In the genomic region with DNA sequence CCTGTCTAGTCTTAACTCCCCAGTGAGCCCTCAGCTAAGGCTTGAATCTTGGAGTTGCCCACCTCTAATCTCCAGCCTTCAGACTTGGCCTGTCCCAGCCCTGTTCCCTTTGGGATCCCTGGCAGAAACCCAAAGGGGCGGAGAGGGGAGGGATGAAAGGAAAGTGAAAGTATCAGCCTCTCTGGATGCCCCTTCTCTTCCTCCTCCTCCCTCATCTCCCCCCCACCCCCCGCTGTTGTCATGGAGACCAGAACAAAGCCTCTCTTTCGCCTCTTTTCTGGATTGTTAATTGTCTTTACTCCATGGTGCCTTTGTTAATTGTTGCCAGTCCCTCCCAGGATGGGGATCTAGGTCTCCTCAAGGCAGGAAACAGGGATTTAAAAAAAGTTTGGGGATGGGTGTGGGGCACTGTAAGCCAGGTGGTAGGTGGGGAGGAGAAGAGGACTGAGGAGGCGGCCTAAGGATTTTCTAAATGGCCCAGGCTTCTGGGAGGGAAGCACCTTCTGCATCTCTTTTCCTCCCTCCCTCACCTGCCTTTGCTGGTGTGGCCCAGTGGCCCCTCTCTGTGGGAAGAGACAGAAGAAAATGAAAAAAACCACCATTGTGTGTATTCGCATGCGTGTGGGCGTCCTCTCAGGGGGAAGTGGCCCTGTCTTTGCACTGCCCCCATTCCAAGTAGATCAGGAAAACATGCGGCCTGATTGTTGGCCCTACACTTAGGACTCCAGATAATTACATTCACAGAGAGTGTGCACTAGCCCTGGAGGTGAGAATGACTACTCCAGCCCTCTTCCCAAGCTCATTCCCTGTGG, we compare ENCODE assay signal across 9 cellular contexts. TPM values are rescaled to one million over a fixed set of nuclear protein-coding genes. Genes with fewer than 3 reads are reported as not detected.
A peak's percentile ranks its signal among the peaks of the same experiment; 100 is the strongest.
DNase-seq lines count a peak whose midpoint lies in the region; ATAC-seq and TF ChIP-seq lines count a peak whose summit lies in the region.
"Had no signal": no experiment of that assay in that cellular context is flagged by ENCODE, and none has a peak within 500 bp of the region (broad histone marks: within the 10 kb centered on the region; RNA-seq: fewer than 3 reads in every experiment).

No MANE protein-coding gene starts in this region.

- peak; percentile 92 for DNase-seq in GM23338 (ENCODE audit: low spot score)
- peak; percentile 34 for DNase-seq in SW480 (ENCODE audit: low spot score)
- DNase-seq in heart right ventricle: peak; percentile 55 to 78
- DNase-seq in progenitor cell of endocrine pancreas (ENCODE audit: low spot score, unreplicated experiment): no peak
- DNase-seq in T-helper 1 cell: no peak
- DNase-seq in CD14-positive monocyte (ENCODE audit: low spot score): no peak
- DNase-seq: activated T-cell treated with anti-CD3 and anti-CD28 coated beads for 4 hours had no signal

- H3K27me3 ChIP-seq in GM23338 (ENCODE audit: insufficient read depth): no peaks in the 10 kb centered on the region
- no peaks in the 10 kb centered on the region for H3K27me3 ChIP-seq in heart right ventricle

- peak overlapping the region; percentile 56 for H3K4me2 ChIP-seq in GM23338

- H3K4me3 ChIP-seq in GM23338 (peak overlapping the region; percentile 21; the same call in 1 of the 2 replicates), heart right ventricle (peak overlapping the region in 2 of 10 donors; percentile 20)

- ATAC-seq in GM23338: peak; percentile 86
- peak; percentile 44 to 94 (median 84) for ATAC-seq in heart right ventricle
- ATAC-seq in GM21381 (IDR thresholded peaks at IDR 0.05; ENCODE audit: unreplicated experiment): no peak
- ATAC-seq in HG02981 (IDR thresholded peaks at IDR 0.05; ENCODE audit: unreplicated experiment): no peak

- H3K4me1 Mint-ChIP-seq in GM23338: peaks cover 36% of the 10 kb centered on the region
- H3K4me1 Mint-ChIP-seq in progenitor cell of endocrine pancreas (ENCODE audit: low read depth): peaks cover 11% of the 10 kb centered on the region
- H3K4me1 Mint-ChIP-seq in CD14-positive monocyte: peaks cover 3% of the 10 kb centered on the region

- H3K27ac Mint-ChIP-seq in GM23338: peak overlapping the region; percentile 82
- H3K27ac Mint-ChIP-seq in progenitor cell of endocrine pancreas: peak overlapping the region; percentile 18
- peak overlapping the region in 2 of 7 donors; percentile 3 to 54 for H3K27ac Mint-ChIP-seq in CD14-positive monocyte

- H3K36me3 Mint-ChIP-seq in GM23338 (ENCODE audit: low read depth) (peaks cover 8% of the 10 kb centered on the region), progenitor cell of endocrine pancreas (ENCODE audit: insufficient read depth) (peaks cover 2% of the 10 kb centered on the region), CD14-positive monocyte (no peaks in the 10 kb centered on the region)

- peaks cover 5% of the 10 kb centered on the region; the same call in 1 of the 2 replicates for H3K9me2 ChIP-seq in GM23338 (ENCODE audit: insufficient read depth)

- H3K27ac ChIP-seq in GM23338 (ENCODE audit: low read depth) (peak overlapping the region; percentile 81), heart right ventricle (peak overlapping the region in 8 of 10 donors; percentile 20 to 70 (median 50))

- WGBS in heart right ventricle, 2 donors: 42% methylated on average over 8 of the region's 8 CpGs

- H3K27me3 Mint-ChIP-seq in GM23338 (ENCODE audit: insufficient read depth, low read depth, poor library complexity): peaks cover 8% of the 10 kb centered on the region
- H3K27me3 Mint-ChIP-seq in progenitor cell of endocrine pancreas: peaks cover 6% of the 10 kb centered on the region
- peaks cover 13 to 20% (median 17%) of the 10 kb centered on the region in 3 donors for H3K27me3 Mint-ChIP-seq in CD14-positive monocyte (ENCODE audit: low read depth in 3 of 3)

- H4K20me1 ChIP-seq in GM23338 (replicated peaks; ENCODE audit: insufficient read depth): no peaks in the 10 kb centered on the region

- TF ChIP-seq CTCF in GM23338 (conservative IDR thresholded peaks at IDR 0.05; ENCODE audit: low read depth in 2 of 2) (no peak), heart right ventricle (IDR thresholded peaks at IDR 0.05) (no peak), progenitor cell of endocrine pancreas (IDR thresholded peaks at IDR 0.05; ENCODE audit: unreplicated experiment) (no peak), CD14-positive monocyte (IDR thresholded peaks at IDR 0.05) (no peak)

- H3K9me3 Mint-ChIP-seq in GM23338 (peaks cover 14% of the 10 kb centered on the region), progenitor cell of endocrine pancreas (ENCODE audit: low read depth) (peaks cover 9% of the 10 kb centered on the region), CD14-positive monocyte (peaks cover 0 to 3% (median 0%) of the 10 kb centered on the region in 7 donors)

- H3K79me2 ChIP-seq in GM23338 (replicated peaks; ENCODE audit: insufficient read depth): no peaks in the 10 kb centered on the region; the same call in 1 of the 2 replicates

- H3K4me1 ChIP-seq in GM23338 (ENCODE audit: insufficient read depth) (peaks cover 36% of the 10 kb centered on the region), heart right ventricle (peaks cover 0 to 20% (median 14%) of the 10 kb centered on the region in 9 donors)

- H3K36me3 ChIP-seq in GM23338 (ENCODE audit: insufficient read depth): no peaks in the 10 kb centered on the region
- H3K36me3 ChIP-seq in heart right ventricle: no peaks in the 10 kb centered on the region

- H3K9me3 ChIP-seq in heart right ventricle: no peaks in the 10 kb centered on the region

- peak overlapping the region; percentile 72 for H2AFZ ChIP-seq in GM23338

- peak overlapping the region; percentile 43; the same call in 1 of the 3 replicates for H3K4me3 Mint-ChIP-seq in GM23338
- no peak overlapping the region for H3K4me3 Mint-ChIP-seq in progenitor cell of endocrine pancreas (ENCODE audit: low read depth)
- H3K4me3 Mint-ChIP-seq in CD14-positive monocyte: peak overlapping the region in 1 of 2 donors; percentile 43

- intact Hi-C loops in heart right ventricle (cut with DNase I): no loop called here
- intact Hi-C loops in CD14-positive monocyte (cut with micrococcal nuclease): no loop called here

- H3F3A ChIP-seq in GM23338 (replicated peaks; ENCODE audit: low read depth): 0 out of 2 replicates have a peak, but pooled peaks cover 7% of the 10 kb centered on the region

TF ChIP-seq in GM23338, 12 proteins besides CTCF, POLR2A, EP300 and RAD21 (continues in another document):
- TF ChIP-seq ZNF114 (CRISPR knock-in tag; IDR thresholded peaks at IDR 0.05) (no peak), STAT1 (IDR thresholded peaks at IDR 0.05; ENCODE audit: unreplicated experiment) (no peak)

RNA-seq across cellular contexts. Expression of gene SOX13, which starts 7.5 kb away (rescaled TPM):
- total RNA-seq in GM23338 (2014; rRNA removed; shearing (Covaris generic)): 105 and 123 TPM in 2 replicates
- polyA plus RNA-seq in GM23338 (2016; fragmentation: Nextera tagmentation; extraction: Ambion mirVana) (28.6 and 32.3 TPM in 2 replicates), heart right ventricle (10 to 100 TPM in 1 of 2 donors, 1 to 10 TPM in 1; 8.6 to 14.7 TPM), CD14-positive monocyte (not detected)
- total RNA-seq in heart right ventricle (10 to 100 TPM in 8 of 10 donors, 1 to 10 TPM in 2; 7.3 to 18.6 (median 12.1) TPM), progenitor cell of endocrine pancreas (58.2 and 61.6 TPM in 2 replicates)

Comparison
In these comparisons a context has a peak if more than half of its experiments do, and no peak if none do; other contexts are left out.
1. ATAC-seq: peak in GM23338 (single experiment) and heart right ventricle (8 of 8); none in GM21381 (single experiment) and HG02981 (single experiment).
2. DNase-seq: peak in GM23338 (single experiment), SW480 (single experiment) and heart right ventricle (2 of 2); none in progenitor cell of endocrine pancreas (single experiment), T-helper 1 cell (0 of 5) and CD14-positive monocyte (single experiment).